In genomic region chr21:43956019-43956666, GRCh38 we compare ENCODE assay signal across 28 cellular contexts. TPM values are rescaled to one million over a fixed set of nuclear protein-coding genes. Genes with fewer than 3 reads are reported as not detected.
DNase-seq lines count a peak whose midpoint lies in the region; ATAC-seq and TF ChIP-seq lines count a peak whose summit lies in the region.
"Had no signal": no experiment of that assay in that cellular context is flagged by ENCODE, and none has a peak within 500 bp of the region (broad histone marks: within the 10 kb centered on the region; RNA-seq: fewer than 3 reads in every experiment).

No MANE protein-coding gene starts in this region.

- peak overlapping the region; percentile 21 for H2BK15ac ChIP-seq in neuronal stem cell (ENCODE audit: low read length)

- peak overlapping the region; percentile 63 for H2BK12ac ChIP-seq in neuronal stem cell (ENCODE audit: low read length)

- peaks cover 9% of the 10 kb centered on the region for H3K4me1 Mint-ChIP-seq in chondrocyte (ENCODE audit: low read depth)

- H3K4me3 ChIP-seq in neuronal stem cell (ENCODE audit: low read length in 2 of 2) = no peak overlapping the region
- H3K4me3 ChIP-seq: mucosa of descending colon, psoas muscle, smooth muscle cell, thoracic aorta had no signal

- peaks cover 8 to 13% of the 10 kb centered on the region in 2 donors for H3K36me3 ChIP-seq in neuronal stem cell (replicated peaks in 1 of 2; ENCODE audit: control insufficient read depth in 2 of 2, insufficient read depth in 2 of 2, low read length in 2 of 2)

- H2AFZ ChIP-seq in neuronal stem cell (ENCODE audit: low read length) = no peak overlapping the region

- H3K18ac ChIP-seq in neuronal stem cell (ENCODE audit: low read length) = peak overlapping the region; percentile 25

- H3K9ac ChIP-seq in neuronal stem cell (ENCODE audit: low read depth, low read length, poor library complexity) = peak overlapping the region; percentile 53

- no peak for ATAC-seq in GM18868 (IDR thresholded peaks at IDR 0.05; ENCODE audit: unreplicated experiment)
- ATAC-seq: activated T-cell treated with anti-CD3 and anti-CD28 coated beads, Interleukin-2, amount 50 U/mL, for 72 hours; mucosa of descending colon; T-cell had no signal

- peak overlapping the region; percentile 20 for H2AK5ac ChIP-seq in neuronal stem cell (ENCODE audit: low read depth, low read length)

- no peak overlapping the region for H3K23ac ChIP-seq in neuronal stem cell (ENCODE audit: low read depth, low read length, poor library complexity)

- peaks cover 8% of the 10 kb centered on the region for H3K79me1 ChIP-seq in neuronal stem cell (ENCODE audit: low read depth, low read length)

- no peak overlapping the region for H4K91ac ChIP-seq in neuronal stem cell (ENCODE audit: low read depth, low read length, poor library complexity)

- no peak overlapping the region for H4K8ac ChIP-seq in neuronal stem cell (ENCODE audit: low read depth, low read length)

- DNase-seq in COLO668 (lab: John Stamatoyannopoulos, UW; ENCODE audit: unreplicated experiment) (peak; percentile 22), chondrocyte (ENCODE audit: low spot score) (no peak), neuronal stem cell (ENCODE audit: low spot score) (no peak), NCI-H1694 (lab: John Stamatoyannopoulos, UW) (no peak), 8988T (no peak)
- DNase-seq: activated CD4-positive, alpha-beta T cell treated with anti-CD3 and anti-CD28 coated beads for 4 hours; activated naive CD4-positive, alpha-beta T cell treated with anti-CD3 and anti-CD28 coated beads, Interleukin-2, amount 10 ng/mL, durations not matched to agents 7 days and 5 days; activated T-cell treated with anti-CD3 and anti-CD28 coated beads, Interleukin-2, amount 50 U/mL, for 72 hours; anterior cingulate cortex; caudate nucleus; COR-L47; DND-41; erythroblast; immature natural killer cell; KBM-7; NCI-H187; NCI-H226; NCI-H82; SHP77; stimulated activated naive CD4-positive, alpha-beta T cell treated with Interleukin-2 at 50 U/mL for 16 hours; T-cell had no signal

- H3K4me3 Mint-ChIP-seq in chondrocyte (ENCODE audit: unreplicated experiment) = no peak overlapping the region
- H3K4me3 Mint-ChIP-seq: activated naive CD4-positive, alpha-beta T cell treated with anti-CD3 and anti-CD28 coated beads, Interleukin-2, amount 10 ng/mL, durations not matched to agents 7 days and 5 days; activated T-cell treated with anti-CD3 and anti-CD28 coated beads, Interleukin-2, amount 50 U/mL, for 72 hours; immature natural killer cell; T-cell had no signal

- peak overlapping the region; percentile 61 for H3K27ac Mint-ChIP-seq in chondrocyte (ENCODE audit: unreplicated experiment)
- H3K27ac Mint-ChIP-seq: activated naive CD4-positive, alpha-beta T cell treated with anti-CD3 and anti-CD28 coated beads, Interleukin-2, amount 10 ng/mL, durations not matched to agents 7 days and 5 days; immature natural killer cell had no signal

- H3K9me3 Mint-ChIP-seq in chondrocyte (ENCODE audit: low read depth) = no peaks in the 10 kb centered on the region
- H3K9me3 Mint-ChIP-seq: activated naive CD4-positive, alpha-beta T cell treated with anti-CD3 and anti-CD28 coated beads, Interleukin-2, amount 10 ng/mL, durations not matched to agents 7 days and 5 days; T-cell had no signal

- no peaks in the 10 kb centered on the region for H3K27me3 Mint-ChIP-seq in chondrocyte (ENCODE audit: low read depth)
- H3K27me3 Mint-ChIP-seq: T-cell had no signal

- peaks cover 0 to 7% (median 0%) of the 10 kb centered on the region in 3 experiments for H3K27me3 ChIP-seq in neuronal stem cell (ENCODE audit: control insufficient read depth in 3 of 3, insufficient read depth in 3 of 3, low read depth in 1 of 3, low read length in 3 of 3)
- H3K27me3 ChIP-seq: neutrophil had no signal

- H3K36me3 Mint-ChIP-seq in chondrocyte (ENCODE audit: low read depth) = peaks cover 4% of the 10 kb centered on the region

- peaks cover 0 to 10% of the 10 kb centered on the region in 2 donors for H3K9me3 ChIP-seq in neuronal stem cell (replicated peaks in 1 of 2; ENCODE audit: control insufficient read depth in 2 of 2, insufficient read depth in 1 of 2, low read depth in 1 of 2, low read length in 2 of 2)
- H3K9me3 ChIP-seq: mucosa of descending colon, neutrophil, psoas muscle, thoracic aorta had no signal

- no peak overlapping the region for H2BK120ac ChIP-seq in neuronal stem cell (ENCODE audit: low read depth, low read length)

- no CpG with 5 or more reads among the region's 11 CpGs for WGBS in neuronal stem cell (ENCODE audit: extremely low coverage in 2 of 2, insufficient read length in 2 of 2, insufficient replicate concordance in 1 of 2), 2 donors

- TF ChIP-seq CTCF in chondrocyte (IDR thresholded peaks at IDR 0.05) = no peak

- no peak for TF ChIP-seq RAD21 in Ishikawa (IDR thresholded peaks at IDR 0.05; ENCODE audit: low read depth)

- no peak overlapping the region for H3K14ac ChIP-seq in neuronal stem cell (ENCODE audit: low read length)

- TF ChIP-seq EP300 in Ishikawa (IDR thresholded peaks at IDR 0.05; ENCODE audit: borderline replicate concordance) = no peak

- no peak overlapping the region for H3K27ac ChIP-seq in neuronal stem cell (replicated peaks; ENCODE audit: low read length)
- H3K27ac ChIP-seq: neutrophil, psoas muscle, thoracic aorta had no signal

- no peak overlapping the region for H3K4me2 ChIP-seq in neuronal stem cell (ENCODE audit: insufficient read depth, low read length, poor library complexity, severe bottlenecking)
- H3K4me2 ChIP-seq: smooth muscle cell had no signal

- H3K4me1 ChIP-seq in neuronal stem cell (ENCODE audit: control insufficient read depth in 2 of 2, insufficient read depth in 1 of 2, low read depth in 1 of 2, low read length in 2 of 2) = peaks cover 6 to 23% of the 10 kb centered on the region in 2 donors

- H2BK5ac ChIP-seq in neuronal stem cell (ENCODE audit: low read length) = no peak overlapping the region

- H3K4ac ChIP-seq in neuronal stem cell (ENCODE audit: low read length) = no peak overlapping the region

TF ChIP-seq in Ishikawa, 13 proteins besides CTCF, POLR2A, EP300 and RAD21:
- TF ChIP-seq TEAD4 (IDR thresholded peaks at IDR 0.05) = peak; percentile 13; the same call in 1 of the 2 replicates
- no peak for TF ChIP-seq MAX (IDR thresholded peaks at IDR 0.05)

RNA-seq across cellular contexts. Expression of gene TRAPPC10, which starts 56.0 kb away (rescaled TPM):
- total RNA-seq in chondrocyte = 31.0 to 41.8 TPM (median 37.0 TPM) in 3 replicates
- 11.6 TPM for polyA plus RNA-seq in neuronal stem cell (2013, experiment 1 of 2)
- polyA plus RNA-seq in neuronal stem cell (2013, experiment 2 of 2) = 12.2 TPM
